In genomic region chr1:205523891-205524793, GRCh38 we compare ENCODE assay signal across 8 cellular contexts. TPM values are rescaled to one million over a fixed set of nuclear protein-coding genes. Genes with fewer than 3 reads are reported as not detected.
DNase-seq lines count a peak whose midpoint lies in the region; ATAC-seq and TF ChIP-seq lines count a peak whose summit lies in the region.

No MANE protein-coding gene starts in this region.

- no peak overlapping the region for H3K4me3 Mint-ChIP-seq in HFFc6

- TF ChIP-seq CTCF in C4-2B (conservative IDR thresholded peaks at IDR 0.05) (peak; percentile 88), HFFc6 (IDR thresholded peaks at IDR 0.05) (peak; percentile 87)

- H3K27ac Mint-ChIP-seq in HFFc6 = no peak overlapping the region

- H3K27ac ChIP-seq in C4-2B = no peak overlapping the region

- no peak for ATAC-seq in HG03432 (IDR thresholded peaks at IDR 0.05; ENCODE audit: unreplicated experiment)

- peaks cover 24% of the 10 kb centered on the region for H3K27me3 Mint-ChIP-seq in HFFc6 (ENCODE audit: insufficient read depth)

- DNase-seq in HFFc6 (peak; percentile 44), NCI-H748 treated with DMSO at 0.1 percent for 48 hours (lab: John Stamatoyannopoulos, UW) (peak; percentile 12), dermis microvascular lymphatic vessel endothelial cell (ENCODE audit: low read depth in 2 of 2) (peak; percentile 58 to 72), lung microvascular endothelial cell (ENCODE audit: low read depth in 2 of 2) (peak; percentile 72 to 83)
- peak; percentile 83 to 86 for DNase-seq in activated CD4-positive, alpha-beta T cell treated with anti-CD3 and anti-CD28 coated beads, Interleukin-2, amount 50 U/mL, for 48 hours
- peak; percentile 32 to 41 for DNase-seq in stimulated activated CD8-positive, alpha-beta memory T cell treated with anti-CD3 and anti-CD28 coated beads, Interleukin-15, amount 100 ng/mL, for 4 hours (ENCODE audit: low read depth in 2 of 2)

- no peaks in the 10 kb centered on the region for H3K36me3 Mint-ChIP-seq in HFFc6 (ENCODE audit: low read depth)

- H3K9me3 Mint-ChIP-seq in HFFc6 = no peaks in the 10 kb centered on the region

- peaks cover 16% of the 10 kb centered on the region for H3K4me1 Mint-ChIP-seq in HFFc6 (ENCODE audit: low read depth)

RNA-seq across cellular contexts. Expression of gene CDK18, which starts 19.7 kb away (rescaled TPM):
- 1 to 10 TPM in 4 of 6 experiments, under 1 TPM in 2; 0.33 to 2.9 (median 1.7) TPM for total RNA-seq in HFFc6 (2021; fragmentation: NEBNext Ultra II Directional; extraction: Animal tissue kit (Norgen Biotek cat#: 25700))
- total RNA-seq in dermis microvascular lymphatic vessel endothelial cell (0.25 and 0.39 TPM in 2 replicates), lung microvascular endothelial cell (0.20 and 0.44 TPM in 2 replicates)

Comparison
In these comparisons a context has a peak if more than half of its experiments do, and no peak if none do; other contexts are left out.
1. DNase-seq: peak in every context shown above with its lines; median percentile 84 in activated CD4-positive, alpha-beta T cell treated with anti-CD3 and anti-CD28 coated beads, Interleukin-2, amount 50 U/mL, for 48 hours; 78 in lung microvascular endothelial cell; 65 in dermis microvascular lymphatic vessel endothelial cell; 44 in HFFc6; 36 in stimulated activated CD8-positive, alpha-beta memory T cell treated with anti-CD3 and anti-CD28 coated beads, Interleukin-15, amount 100 ng/mL, for 4 hours; 12 in NCI-H748 treated with DMSO at 0.1 percent for 48 hours.